Comparison of ENCODE assay signal across 20 cellular contexts in the genomic region with DNA sequence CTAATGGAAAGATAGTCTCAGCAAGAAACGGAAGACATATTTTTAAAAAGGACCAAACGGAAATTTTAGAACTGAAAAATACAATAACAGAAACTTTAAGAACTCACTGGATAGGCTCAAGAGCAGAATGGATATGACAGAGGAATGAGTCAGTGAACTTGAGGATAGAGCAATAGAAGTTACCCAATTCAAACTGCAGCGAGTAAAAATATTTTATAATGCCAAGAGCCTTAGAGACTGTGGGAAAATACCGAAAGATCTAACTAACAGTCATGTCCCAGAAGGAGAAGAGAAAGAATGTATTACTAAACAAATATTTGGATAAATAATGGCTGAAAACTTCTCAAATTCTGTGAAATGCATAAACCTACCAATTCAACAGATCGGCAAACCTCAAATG. TPM values are rescaled to one million over a fixed set of nuclear protein-coding genes. Genes with fewer than 3 reads are reported as not detected.
A peak's percentile ranks its signal among the peaks of the same experiment; 100 is the strongest.
DNase-seq lines count a peak whose midpoint lies in the region; TF ChIP-seq lines count a peak whose summit lies in the region.
"Had no signal": no experiment of that assay in that cellular context is flagged by ENCODE, and none has a peak within 500 bp of the region (broad histone marks: within the 10 kb centered on the region; RNA-seq: fewer than 3 reads in every experiment).

No MANE protein-coding gene starts in this region.

- peaks cover 43% of the 10 kb centered on the region for H3K4me1 Mint-ChIP-seq in chondrocyte (ENCODE audit: low read depth)
- H3K4me1 Mint-ChIP-seq in activated naive CD4-positive, alpha-beta T cell treated with anti-CD3 and anti-CD28 coated beads, Interleukin-2, amount 10 ng/mL, durations not matched to agents 7 days and 5 days: no peaks in the 10 kb centered on the region
- H3K4me1 Mint-ChIP-seq: activated CD4-positive, alpha-beta T cell treated with anti-CD3 and anti-CD28 coated beads, Interleukin-2, amount 10 ng/mL, durations not matched to agents 24 days and 14 days had no signal

- H3K36me3 Mint-ChIP-seq in chondrocyte (ENCODE audit: low read depth): peaks cover 3% of the 10 kb centered on the region
- no peaks in the 10 kb centered on the region for H3K36me3 Mint-ChIP-seq in activated naive CD4-positive, alpha-beta T cell treated with anti-CD3 and anti-CD28 coated beads, Interleukin-2, amount 10 ng/mL, durations not matched to agents 7 days and 5 days
- H3K36me3 Mint-ChIP-seq: memory B cell had no signal

- peaks cover 45% of the 10 kb centered on the region for H3K4me1 ChIP-seq in ACC112 (ENCODE audit: control insufficient read depth, insufficient read depth, low read length, unreplicated experiment)
- H3K4me1 ChIP-seq in GM23248 (ENCODE audit: insufficient read depth): peaks cover 47% of the 10 kb centered on the region

- peak overlapping the region; percentile 93 for H3K27ac Mint-ChIP-seq in chondrocyte (ENCODE audit: unreplicated experiment)
- H3K27ac Mint-ChIP-seq in activated naive CD4-positive, alpha-beta T cell treated with anti-CD3 and anti-CD28 coated beads, Interleukin-2, amount 10 ng/mL, durations not matched to agents 7 days and 5 days: no peak overlapping the region
- H3K27ac Mint-ChIP-seq: activated CD4-positive, alpha-beta T cell treated with anti-CD3 and anti-CD28 coated beads, Interleukin-2, amount 10 ng/mL, durations not matched to agents 24 days and 14 days; memory B cell had no signal

- H3K27me3 ChIP-seq in ACC112 (ENCODE audit: insufficient read depth, low read length) (no peaks in the 10 kb centered on the region), GM23248 (replicated peaks; ENCODE audit: insufficient read depth) (no peaks in the 10 kb centered on the region)
- H3K27me3 ChIP-seq: BLaER1 had no signal

- DNase-seq in GM23248 (peak; percentile 98), chondrocyte (ENCODE audit: low spot score) (no peak), myocyte (ENCODE audit: low read depth) (peak; percentile 67), GM19240 (ENCODE audit: insufficient read length, low spot score) (no peak), HEK293T (ENCODE audit: extremely low spot score) (no peak), KBM-7 (no peak)
- DNase-seq in activated naive CD4-positive, alpha-beta T cell treated with anti-CD3 and anti-CD28 coated beads, Interleukin-2, amount 10 ng/mL, durations not matched to agents 7 days and 5 days: no peak
- DNase-seq: activated CD4-positive, alpha-beta T cell treated with anti-CD3 and anti-CD28 coated beads, Interleukin-2, amount 10 ng/mL, durations not matched to agents 24 days and 14 days; activated T-cell treated with anti-CD3 and anti-CD28 coated beads, Interleukin-2, amount 50 U/mL, for 48 hours; caudate nucleus; DMS79 treated with DMSO at 0.1 percent for 48 hours; Kasumi-1; NCI-H2029; NCI-H774; occipital lobe; T1000 had no signal

- H3K4me3 Mint-ChIP-seq in chondrocyte (ENCODE audit: unreplicated experiment): no peak overlapping the region
- no peak overlapping the region for H3K4me3 Mint-ChIP-seq in activated naive CD4-positive, alpha-beta T cell treated with anti-CD3 and anti-CD28 coated beads, Interleukin-2, amount 10 ng/mL, durations not matched to agents 7 days and 5 days
- H3K4me3 Mint-ChIP-seq: activated CD4-positive, alpha-beta T cell treated with anti-CD3 and anti-CD28 coated beads, Interleukin-2, amount 10 ng/mL, durations not matched to agents 24 days and 14 days; memory B cell had no signal

- H3K4me3 ChIP-seq in ACC112 (ENCODE audit: low read depth, low read length) (peak overlapping the region; percentile 58), GM23248 (peak overlapping the region; percentile 50)
- H3K4me3 ChIP-seq: BLaER1 had no signal

- H4K20me1 ChIP-seq in GM23248 (ENCODE audit: insufficient read depth): no peaks in the 10 kb centered on the region
- H4K20me1 ChIP-seq: BLaER1 had no signal

- no peaks in the 10 kb centered on the region for H3K36me3 ChIP-seq in ACC112 (ENCODE audit: insufficient read depth, low read length)
- H3K36me3 ChIP-seq in GM23248 (ENCODE audit: low read depth): no peaks in the 10 kb centered on the region
- H3K36me3 ChIP-seq: BLaER1 had no signal

- CTCF ChIA-PET in HEK293T (lab: Yijun Ruan, JAX): no interaction called here
- CTCF ChIA-PET in activated naive CD4-positive, alpha-beta T cell treated with anti-CD3 and anti-CD28 coated beads, Interleukin-2, amount 10 ng/mL, durations not matched to agents 7 days and 5 days (lab: Charles Lee): no interaction called here

- H3K9ac ChIP-seq in GM23248: peak overlapping the region; percentile 82
- H3K9ac ChIP-seq: BLaER1 had no signal

- peak overlapping the region; percentile 66 for H3K4me2 ChIP-seq in GM23248 (ENCODE audit: unreplicated experiment)
- H3K4me2 ChIP-seq: BLaER1 had no signal

- H3K9me2 ChIP-seq in GM23248 (ENCODE audit: insufficient read depth): no peaks in the 10 kb centered on the region

- H3K9me3 ChIP-seq in GM23248 (ENCODE audit: low read depth): no peaks in the 10 kb centered on the region

- peaks cover 23% of the 10 kb centered on the region for H3K9me3 Mint-ChIP-seq in chondrocyte (ENCODE audit: low read depth)
- peaks cover 19% of the 10 kb centered on the region for H3K9me3 Mint-ChIP-seq in activated naive CD4-positive, alpha-beta T cell treated with anti-CD3 and anti-CD28 coated beads, Interleukin-2, amount 10 ng/mL, durations not matched to agents 7 days and 5 days
- H3K9me3 Mint-ChIP-seq: activated CD4-positive, alpha-beta T cell treated with anti-CD3 and anti-CD28 coated beads, Interleukin-2, amount 10 ng/mL, durations not matched to agents 24 days and 14 days had no signal

- H3K79me2 ChIP-seq in ACC112 (ENCODE audit: control insufficient read depth, insufficient read depth, low read length, unreplicated experiment) (peaks cover 71% of the 10 kb centered on the region), GM23248 (ENCODE audit: insufficient read depth) (peaks cover 91% of the 10 kb centered on the region)

- H3K27ac ChIP-seq in ACC112 (ENCODE audit: low read depth, low read length) (peak overlapping the region; percentile 98), GM23248 (peak overlapping the region; percentile 96)
- H3K27ac ChIP-seq: BLaER1 had no signal

- H3F3A ChIP-seq in GM23248 (ENCODE audit: insufficient read depth): peaks cover 48% of the 10 kb centered on the region

- POLR2A ChIA-PET in HEK293T (lab: Yijun Ruan, JAX): no interaction called here

- TF ChIP-seq CTCF in chondrocyte (IDR thresholded peaks at IDR 0.05): no peak

- 6% methylated on average over 5 of the region's 5 CpGs for WGBS in GM23248 (ENCODE audit: low coverage in 1 of 2, low lambda C conversion rate in 2 of 2, missing lambda C conversion rate in 2 of 2), 2 experiments

- H2AFZ ChIP-seq in ACC112 (ENCODE audit: low read length, unreplicated experiment) (peak overlapping the region; percentile 16), GM23248 (0 out of 2 replicates have a peak overlapping the region, but pooled peaks have one; percentile 7)

- in situ Hi-C loops in GM23248 (cut with MboI): no loop called here
- in situ Hi-C loops in KBM-7 (cut with MboI; ENCODE audit: low pct_unique_long_range_greater_than_20kb, low sequenced_read_pairs): no loop called here

- no peaks in the 10 kb centered on the region for H3K27me3 Mint-ChIP-seq in chondrocyte (ENCODE audit: low read depth)
- no peaks in the 10 kb centered on the region for H3K27me3 Mint-ChIP-seq in activated naive CD4-positive, alpha-beta T cell treated with anti-CD3 and anti-CD28 coated beads, Interleukin-2, amount 10 ng/mL, durations not matched to agents 7 days and 5 days
- H3K27me3 Mint-ChIP-seq: activated CD4-positive, alpha-beta T cell treated with anti-CD3 and anti-CD28 coated beads, Interleukin-2, amount 10 ng/mL, durations not matched to agents 24 days and 14 days; memory B cell had no signal

TF ChIP-seq in HEK293T, 16 proteins besides CTCF, POLR2A, EP300 and RAD21:
- TF ChIP-seq ELF4 (IDR thresholded peaks at IDR 0.05) (no peak), FOXA1 (IDR thresholded peaks at IDR 0.05) (no peak), FOXM1 (IDR thresholded peaks at IDR 0.05; ENCODE audit: borderline replicate concordance) (no peak), ZNF384 (IDR thresholded peaks at IDR 0.05) (no peak), NFRKB (IDR thresholded peaks at IDR 0.05) (no peak), TARDBP (IDR thresholded peaks at IDR 0.05) (no peak), HDGF (IDR thresholded peaks at IDR 0.05; ENCODE audit: borderline replicate concordance) (no peak), FOXK2 (IDR thresholded peaks at IDR 0.05) (no peak), ARNT (IDR thresholded peaks at IDR 0.05) (no peak), LEF1 (IDR thresholded peaks at IDR 0.05; ENCODE audit: borderline replicate concordance) (no peak), BHLHE40 (IDR thresholded peaks at IDR 0.05; ENCODE audit: borderline replicate concordance) (no peak), L3MBTL2 (conservative IDR thresholded peaks at IDR 0.05) (no peak), SUZ12 (IDR thresholded peaks at IDR 0.05) (no peak), CTBP1 (IDR thresholded peaks at IDR 0.05; ENCODE audit: borderline replicate concordance) (no peak), SP1 (IDR thresholded peaks at IDR 0.05) (no peak)
- TF ChIP-seq, protein P1, sequence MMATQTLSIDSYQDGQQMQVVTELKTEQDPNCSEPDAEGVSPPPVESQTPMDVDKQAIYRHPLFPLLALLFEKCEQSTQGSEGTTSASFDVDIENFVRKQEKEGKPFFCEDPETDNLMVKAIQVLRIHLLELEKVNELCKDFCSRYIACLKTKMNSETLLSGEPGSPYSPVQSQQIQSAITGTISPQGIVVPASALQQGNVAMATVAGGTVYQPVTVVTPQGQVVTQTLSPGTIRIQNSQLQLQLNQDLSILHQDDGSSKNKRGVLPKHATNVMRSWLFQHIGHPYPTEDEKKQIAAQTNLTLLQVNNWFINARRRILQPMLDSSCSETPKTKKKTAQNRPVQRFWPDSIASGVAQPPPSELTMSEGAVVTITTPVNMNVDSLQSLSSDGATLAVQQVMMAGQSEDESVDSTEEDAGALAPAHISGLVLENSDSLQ (IDR thresholded peaks at IDR 0.05): no peak

RNA-seq across cellular contexts. Expression of a gene that starts 40.8 kb away (rescaled TPM):
- 132 and 141 TPM in 2 replicates for total RNA-seq in GM23248 (2014; rRNA removed; shearing (Covaris generic))
- polyA plus RNA-seq in GM23248 (2016; fragmentation: Nextera tagmentation; extraction: Ambion mirVana): 61.3 and 62.0 TPM in 2 replicates
- total RNA-seq in chondrocyte: 17.9 to 93.2 TPM (median 91.2 TPM) in 3 replicates
- 25.5 and 31.9 TPM in 2 replicates for total RNA-seq in myocyte
- 65.2 TPM for polyA plus RNA-seq in myocyte (2012)
- total RNA-seq: activated CD4-positive, alpha-beta T cell treated with anti-CD3 and anti-CD28 coated beads, Interleukin-2, amount 10 ng/mL, durations not matched to agents 24 days and 14 days; endothelial cell of umbilical vein had no signal
- polyA plus RNA-seq: endothelial cell of umbilical vein had no signal

Comparison
In these comparisons a context has a peak if more than half of its experiments do, and no peak if none do; other contexts are left out.
1. DNase-seq: peak in GM23248 (single experiment) and myocyte (single experiment); none in chondrocyte (single experiment), GM19240 (single experiment), HEK293T (single experiment), activated naive CD4-positive, alpha-beta T cell treated with anti-CD3 and anti-CD28 coated beads, Interleukin-2, amount 10 ng/mL, durations not matched to agents 7 days and 5 days (single experiment) and KBM-7 (single experiment).